1 cellular context compared by ENCODE assay signal in the genomic region with DNA sequence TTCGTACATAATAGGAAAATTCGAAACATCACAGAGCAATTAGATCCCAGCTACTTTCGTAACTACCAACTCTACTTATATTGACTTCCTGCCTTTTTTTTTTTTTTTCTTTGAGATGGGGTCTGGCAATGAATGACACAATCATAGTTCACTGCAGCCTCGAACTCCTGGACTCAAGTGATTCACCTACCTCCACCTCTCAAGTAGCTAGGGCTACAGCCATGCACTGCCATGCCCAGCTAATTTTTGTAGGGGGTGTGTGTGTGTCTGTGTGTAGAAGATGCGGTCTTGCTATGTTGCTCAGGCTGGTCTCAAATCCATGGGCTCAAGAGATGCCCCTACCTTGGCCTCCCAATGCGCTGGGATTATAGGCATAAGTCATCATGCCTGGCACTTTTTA.
A peak's percentile ranks its signal among the peaks of the same experiment; 100 is the strongest.
TF ChIP-seq lines count a peak whose summit lies in the region.

No MANE protein-coding gene starts in this region.

TF ChIP-seq in H1, 55 proteins besides CTCF, POLR2A, EP300 and RAD21:
- TF ChIP-seq, protein P1, sequence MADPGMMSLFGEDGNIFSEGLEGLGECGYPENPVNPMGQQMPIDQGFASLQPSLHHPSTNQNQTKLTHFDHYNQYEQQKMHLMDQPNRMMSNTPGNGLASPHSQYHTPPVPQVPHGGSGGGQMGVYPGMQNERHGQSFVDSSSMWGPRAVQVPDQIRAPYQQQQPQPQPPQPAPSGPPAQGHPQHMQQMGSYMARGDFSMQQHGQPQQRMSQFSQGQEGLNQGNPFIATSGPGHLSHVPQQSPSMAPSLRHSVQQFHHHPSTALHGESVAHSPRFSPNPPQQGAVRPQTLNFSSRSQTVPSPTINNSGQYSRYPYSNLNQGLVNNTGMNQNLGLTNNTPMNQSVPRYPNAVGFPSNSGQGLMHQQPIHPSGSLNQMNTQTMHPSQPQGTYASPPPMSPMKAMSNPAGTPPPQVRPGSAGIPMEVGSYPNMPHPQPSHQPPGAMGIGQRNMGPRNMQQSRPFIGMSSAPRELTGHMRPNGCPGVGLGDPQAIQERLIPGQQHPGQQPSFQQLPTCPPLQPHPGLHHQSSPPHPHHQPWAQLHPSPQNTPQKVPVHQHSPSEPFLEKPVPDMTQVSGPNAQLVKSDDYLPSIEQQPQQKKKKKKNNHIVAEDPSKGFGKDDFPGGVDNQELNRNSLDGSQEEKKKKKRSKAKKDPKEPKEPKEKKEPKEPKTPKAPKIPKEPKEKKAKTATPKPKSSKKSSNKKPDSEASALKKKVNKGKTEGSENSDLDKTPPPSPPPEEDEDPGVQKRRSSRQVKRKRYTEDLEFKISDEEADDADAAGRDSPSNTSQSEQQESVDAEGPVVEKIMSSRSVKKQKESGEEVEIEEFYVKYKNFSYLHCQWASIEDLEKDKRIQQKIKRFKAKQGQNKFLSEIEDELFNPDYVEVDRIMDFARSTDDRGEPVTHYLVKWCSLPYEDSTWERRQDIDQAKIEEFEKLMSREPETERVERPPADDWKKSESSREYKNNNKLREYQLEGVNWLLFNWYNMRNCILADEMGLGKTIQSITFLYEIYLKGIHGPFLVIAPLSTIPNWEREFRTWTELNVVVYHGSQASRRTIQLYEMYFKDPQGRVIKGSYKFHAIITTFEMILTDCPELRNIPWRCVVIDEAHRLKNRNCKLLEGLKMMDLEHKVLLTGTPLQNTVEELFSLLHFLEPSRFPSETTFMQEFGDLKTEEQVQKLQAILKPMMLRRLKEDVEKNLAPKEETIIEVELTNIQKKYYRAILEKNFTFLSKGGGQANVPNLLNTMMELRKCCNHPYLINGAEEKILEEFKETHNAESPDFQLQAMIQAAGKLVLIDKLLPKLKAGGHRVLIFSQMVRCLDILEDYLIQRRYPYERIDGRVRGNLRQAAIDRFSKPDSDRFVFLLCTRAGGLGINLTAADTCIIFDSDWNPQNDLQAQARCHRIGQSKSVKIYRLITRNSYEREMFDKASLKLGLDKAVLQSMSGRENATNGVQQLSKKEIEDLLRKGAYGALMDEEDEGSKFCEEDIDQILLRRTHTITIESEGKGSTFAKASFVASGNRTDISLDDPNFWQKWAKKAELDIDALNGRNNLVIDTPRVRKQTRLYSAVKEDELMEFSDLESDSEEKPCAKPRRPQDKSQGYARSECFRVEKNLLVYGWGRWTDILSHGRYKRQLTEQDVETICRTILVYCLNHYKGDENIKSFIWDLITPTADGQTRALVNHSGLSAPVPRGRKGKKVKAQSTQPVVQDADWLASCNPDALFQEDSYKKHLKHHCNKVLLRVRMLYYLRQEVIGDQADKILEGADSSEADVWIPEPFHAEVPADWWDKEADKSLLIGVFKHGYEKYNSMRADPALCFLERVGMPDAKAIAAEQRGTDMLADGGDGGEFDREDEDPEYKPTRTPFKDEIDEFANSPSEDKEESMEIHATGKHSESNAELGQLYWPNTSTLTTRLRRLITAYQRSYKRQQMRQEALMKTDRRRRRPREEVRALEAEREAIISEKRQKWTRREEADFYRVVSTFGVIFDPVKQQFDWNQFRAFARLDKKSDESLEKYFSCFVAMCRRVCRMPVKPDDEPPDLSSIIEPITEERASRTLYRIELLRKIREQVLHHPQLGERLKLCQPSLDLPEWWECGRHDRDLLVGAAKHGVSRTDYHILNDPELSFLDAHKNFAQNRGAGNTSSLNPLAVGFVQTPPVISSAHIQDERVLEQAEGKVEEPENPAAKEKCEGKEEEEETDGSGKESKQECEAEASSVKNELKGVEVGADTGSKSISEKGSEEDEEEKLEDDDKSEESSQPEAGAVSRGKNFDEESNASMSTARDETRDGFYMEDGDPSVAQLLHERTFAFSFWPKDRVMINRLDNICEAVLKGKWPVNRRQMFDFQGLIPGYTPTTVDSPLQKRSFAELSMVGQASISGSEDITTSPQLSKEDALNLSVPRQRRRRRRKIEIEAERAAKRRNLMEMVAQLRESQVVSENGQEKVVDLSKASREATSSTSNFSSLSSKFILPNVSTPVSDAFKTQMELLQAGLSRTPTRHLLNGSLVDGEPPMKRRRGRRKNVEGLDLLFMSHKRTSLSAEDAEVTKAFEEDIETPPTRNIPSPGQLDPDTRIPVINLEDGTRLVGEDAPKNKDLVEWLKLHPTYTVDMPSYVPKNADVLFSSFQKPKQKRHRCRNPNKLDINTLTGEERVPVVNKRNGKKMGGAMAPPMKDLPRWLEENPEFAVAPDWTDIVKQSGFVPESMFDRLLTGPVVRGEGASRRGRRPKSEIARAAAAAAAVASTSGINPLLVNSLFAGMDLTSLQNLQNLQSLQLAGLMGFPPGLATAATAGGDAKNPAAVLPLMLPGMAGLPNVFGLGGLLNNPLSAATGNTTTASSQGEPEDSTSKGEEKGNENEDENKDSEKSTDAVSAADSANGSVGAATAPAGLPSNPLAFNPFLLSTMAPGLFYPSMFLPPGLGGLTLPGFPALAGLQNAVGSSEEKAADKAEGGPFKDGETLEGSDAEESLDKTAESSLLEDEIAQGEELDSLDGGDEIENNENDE (IDR thresholded peaks at IDR 0.05; ENCODE audit: insufficient replicate concordance, low read length): no peak
- no peak for TF ChIP-seq HDAC6 (IDR thresholded peaks at IDR 0.05; ENCODE audit: low read depth, low read length)
- TF ChIP-seq POLR2AphosphoS5 (IDR thresholded peaks at IDR 0.05; ENCODE audit: low read depth, low read length): peak; percentile 51
